ENCODE assay signal across 10 cellular contexts in genomic region chr19:35090795-35091214, GRCh38. TPM values are rescaled to one million over a fixed set of nuclear protein-coding genes. Genes with fewer than 3 reads are reported as not detected.
DNase-seq lines count a peak whose midpoint lies in the region; ATAC-seq and TF ChIP-seq lines count a peak whose summit lies in the region.
"Had no signal": no experiment of that assay in that cellular context is flagged by ENCODE, and none has a peak within 500 bp of the region (broad histone marks: within the 10 kb centered on the region; RNA-seq: fewer than 3 reads in every experiment).

No MANE protein-coding gene starts in this region.

- H3K27ac Mint-ChIP-seq in CD14-positive monocyte (no peak overlapping the region), nephron (no peak overlapping the region)

- H3K4me1 Mint-ChIP-seq in CD14-positive monocyte: peaks cover 8% of the 10 kb centered on the region
- H3K4me1 Mint-ChIP-seq in nephron: no peaks in the 10 kb centered on the region

- peak overlapping the region in 1 of 2 donors; percentile 64 for H3K4me3 Mint-ChIP-seq in CD14-positive monocyte
- H3K4me3 Mint-ChIP-seq in nephron: peak overlapping the region in 1 of 3 experiments; percentile 54

- H3K27me3 Mint-ChIP-seq in CD14-positive monocyte (ENCODE audit: low read depth in 3 of 3) (peaks cover 9 to 13% (median 10%) of the 10 kb centered on the region in 3 donors), nephron (ENCODE audit: low read depth) (peaks cover 15% of the 10 kb centered on the region)

- H3K4me3 ChIP-seq in dorsolateral prefrontal cortex: peak overlapping the region in 58 of 59 donors; percentile 13 to 62 (median 42)

- TF ChIP-seq CTCF in CD14-positive monocyte (IDR thresholded peaks at IDR 0.05) (peak; percentile 24), dorsolateral prefrontal cortex (IDR thresholded peaks at IDR 0.05 in 54 of 56, conservative IDR thresholded peaks at IDR 0.05 in 2 of 56; ENCODE audit: low read depth in 1 of 56, partially characterized antibody in 56 of 56) (peak in 13 of 56 donors; percentile 4 to 43 (median 12)), nephron (IDR thresholded peaks at IDR 0.05; ENCODE audit: unreplicated experiment in 3 of 3) (peak in 2 of 3 experiments; percentile 7 to 35)

- peaks cover 0 to 4% (median 0%) of the 10 kb centered on the region in 45 donors for H3K27me3 ChIP-seq in dorsolateral prefrontal cortex

- no peaks in the 10 kb centered on the region for H3K9me3 Mint-ChIP-seq in CD14-positive monocyte
- no peaks in the 10 kb centered on the region for H3K9me3 Mint-ChIP-seq in nephron

- H3K36me3 Mint-ChIP-seq in CD14-positive monocyte: no peaks in the 10 kb centered on the region
- no peaks in the 10 kb centered on the region for H3K36me3 Mint-ChIP-seq in nephron (ENCODE audit: low read depth)

- no peak for ATAC-seq in HG02588 (IDR thresholded peaks at IDR 0.05; ENCODE audit: unreplicated experiment)
- ATAC-seq in GM21526 (IDR thresholded peaks at IDR 0.05; ENCODE audit: low FRiP score, unreplicated experiment): no peak
- ATAC-seq in HG02981 (IDR thresholded peaks at IDR 0.05; ENCODE audit: unreplicated experiment): no peak
- ATAC-seq in GM21381 (IDR thresholded peaks at IDR 0.05; ENCODE audit: unreplicated experiment): no peak

- DNase-seq in CD14-positive monocyte (ENCODE audit: low spot score) (no peak), M059J (ENCODE audit: low read depth) (peak; percentile 23), dorsolateral prefrontal cortex (peak in 2 of 10 donors; percentile 60 to 64)
- DNase-seq: GDM1 had no signal

- H3K27ac ChIP-seq in dorsolateral prefrontal cortex: peak overlapping the region in 55 of 59 donors; percentile 22 to 89 (median 73)

- intact Hi-C loops in CD14-positive monocyte (cut with micrococcal nuclease) (no loop called here), dorsolateral prefrontal cortex (cut with DNase I) (loop anchor here in 1 of 2 donors (1.0 to 5.0 kb wide), 3 partner anchors 33 to 119 kb away; no protein-coding TSS in a partner anchor)

RNA-seq across cellular contexts. Expression of gene FXYD3, which starts 24.8 kb away (rescaled TPM):
- not detected for polyA plus RNA-seq in CD14-positive monocyte
- total RNA-seq in M059J (2014; rRNA removed; shearing (Covaris generic)): 0.64 TPM in 1 of 2 replicates, not detected in the other
- total RNA-seq in dorsolateral prefrontal cortex: 10 to 100 TPM in 2 of 120 experiments, 1 to 10 TPM in 110, under 1 TPM in 5, not detected in 3; 0.55 to 17.3 (median 3.3) TPM
- total RNA-seq: lung microvascular endothelial cell had no signal

RNA-seq across cellular contexts. Expression of gene LGI4, which starts 44.1 kb away (rescaled TPM):
- not detected for polyA plus RNA-seq in CD14-positive monocyte
- total RNA-seq in M059J (2014; rRNA removed; shearing (Covaris generic)): not detected in 2 replicates
- total RNA-seq in dorsolateral prefrontal cortex: 100 to 1,000 TPM in 9 of 120 experiments, 10 to 100 TPM in 111; 44.4 to 136 (median 72.9) TPM
- total RNA-seq: lung microvascular endothelial cell had no signal

RNA-seq across cellular contexts. Expression of gene FXYD1, which starts 47.8 kb away (rescaled TPM):
- under 1 TPM in 1 of 2 donors, not detected in 1; 0.74 TPM for polyA plus RNA-seq in CD14-positive monocyte
- total RNA-seq in M059J (2014; rRNA removed; shearing (Covaris generic)): not detected in 2 replicates
- 100 to 1,000 TPM in 117 of 120 experiments, 10 to 100 TPM in 3; 86.4 to 482 (median 185) TPM for total RNA-seq in dorsolateral prefrontal cortex
- total RNA-seq: lung microvascular endothelial cell had no signal

RNA-seq across cellular contexts. Expression of gene HPN, which starts 49.3 kb away (rescaled TPM):
- not detected for polyA plus RNA-seq in CD14-positive monocyte
- total RNA-seq in M059J (2014; rRNA removed; shearing (Covaris generic)): not detected in 2 replicates
- 10 to 100 TPM in 11 of 120 experiments, 1 to 10 TPM in 109; 1.0 to 16.3 (median 6.0) TPM for total RNA-seq in dorsolateral prefrontal cortex

RNA-seq across cellular contexts. Expression of gene FXYD7, which starts 52.2 kb away (rescaled TPM):
- polyA plus RNA-seq in CD14-positive monocyte: not detected
- total RNA-seq in M059J (2014; rRNA removed; shearing (Covaris generic)): not detected in 2 replicates
- 100 to 1,000 TPM in 116 of 120 experiments, 10 to 100 TPM in 4; 72.7 to 214 (median 155) TPM for total RNA-seq in dorsolateral prefrontal cortex
- total RNA-seq: lung microvascular endothelial cell had no signal

Comparison
In these comparisons a context has a peak if more than half of its experiments do, and no peak if none do; other contexts are left out.
1. RNA of gene LGI4, which starts 44.1 kb away (total RNA-seq): 44.4 to 136 TPM in dorsolateral prefrontal cortex; not detected in M059J; every median in the first group is over 10 times any median in the second.
2. RNA of gene FXYD1, which starts 47.8 kb away (total RNA-seq): 86.4 to 482 TPM in dorsolateral prefrontal cortex; not detected in M059J; every median in the first group is over 10 times any median in the second.